Comparison of ENCODE assay signal across 12 cellular contexts in the genomic region with DNA sequence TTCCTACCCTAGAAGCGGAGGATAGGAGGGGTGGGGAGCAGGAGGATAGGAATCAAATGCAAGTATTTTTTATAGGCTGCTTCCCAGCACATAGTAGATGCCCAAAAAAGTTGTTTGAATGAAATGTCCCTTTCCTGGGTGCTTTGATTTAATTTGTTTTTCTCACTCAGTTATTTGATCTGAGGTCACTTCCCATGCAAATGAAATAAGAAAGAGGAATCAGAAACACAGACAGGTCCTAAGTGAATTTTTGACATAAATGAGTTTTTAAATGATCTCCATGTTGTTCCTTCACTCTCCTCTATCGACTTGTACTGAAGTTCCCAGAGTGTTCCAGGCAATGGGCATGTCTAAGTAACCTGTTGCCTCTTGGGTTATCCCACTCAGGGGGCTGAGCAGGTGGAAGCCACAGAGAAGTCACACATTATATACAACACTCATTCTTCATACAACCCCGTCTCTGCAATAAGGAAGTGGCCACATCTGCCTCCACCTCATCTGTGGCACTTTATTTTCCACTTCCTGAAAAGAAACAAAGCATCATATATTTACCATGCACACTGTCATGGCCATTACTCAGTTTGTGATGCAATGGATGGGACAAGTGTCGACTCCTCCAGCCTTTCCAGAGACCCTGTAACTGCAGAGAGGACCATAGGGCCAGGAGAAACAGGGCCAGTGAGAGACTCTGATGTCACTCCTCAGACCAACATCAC.
DNase-seq lines count a peak whose midpoint lies in the region; ATAC-seq, FAIRE-seq and TF ChIP-seq lines count a peak whose summit lies in the region.
"Had no signal": no experiment of that assay in that cellular context is flagged by ENCODE, and none has a peak within 500 bp of the region (broad histone marks: within the 10 kb centered on the region; RNA-seq: fewer than 3 reads in every experiment).

No MANE protein-coding gene starts in this region.

- intact Hi-C loops in kidney (cut with DNase I) (no loop called here), head of caudate nucleus (cut with DNase I) (no loop called here)

- peak; percentile 71 for ATAC-seq in HG03103 (IDR thresholded peaks at IDR 0.05; ENCODE audit: low read depth, unreplicated experiment)

- DNase-seq in DMS153 (lab: John Stamatoyannopoulos, UW) (peak; percentile 82), DMS153 treated with DMSO at 0.1 percent for 48 hours (lab: John Stamatoyannopoulos, UW; ENCODE audit: unreplicated experiment) (no peak), SIG-M5 treated with dmso at 0.1 percent for 504 hours (lab: John Stamatoyannopoulos, UW; ENCODE audit: unreplicated experiment) (peak; percentile 89), osteoblast (ENCODE audit: insufficient read length, low spot score, missing footprints) (peak; percentile 18), SW480 (ENCODE audit: low spot score) (no peak), kidney (no peak), head of caudate nucleus (no peak)
- DNase-seq: activated effector memory CD4-positive, alpha-beta T cell treated with anti-CD3 and anti-CD28 coated beads, Interleukin-2, amount 50 U/mL, for 16 hours; NCI-H446 treated with DMSO at 0.1 percent for 48 hours had no signal

- H3K36me3 ChIP-seq in osteoblast (ENCODE audit: insufficient read depth, low read length) (no peaks in the 10 kb centered on the region), kidney (ENCODE audit: control insufficient read depth in 1 of 2, insufficient read depth in 2 of 2, low read length in 2 of 2) (no peaks in the 10 kb centered on the region)

- no peak for TF ChIP-seq CTCF in osteoblast (IDR thresholded peaks at IDR 0.05; ENCODE audit: extremely low read depth, low read depth, low read length)
- no peak for TF ChIP-seq CTCF in kidney (IDR thresholded peaks at IDR 0.05; ENCODE audit: borderline replicate concordance, extremely low read depth, insufficient read depth)

- H3K4me1 ChIP-seq in osteoblast (ENCODE audit: insufficient read depth, low read length) (no peaks in the 10 kb centered on the region), kidney (ENCODE audit: control insufficient read depth in 1 of 2, insufficient read depth in 1 of 2, low read depth in 1 of 2, low read length in 2 of 2) (peaks cover 0 to 6% of the 10 kb centered on the region in 2 donors)
- H3K4me1 ChIP-seq: parathyroid adenoma had no signal

- H2AFZ ChIP-seq in osteoblast (ENCODE audit: low read length): no peak overlapping the region
- H2AFZ ChIP-seq: parathyroid adenoma had no signal

- no peaks in the 10 kb centered on the region for H4K20me1 ChIP-seq in osteoblast (ENCODE audit: insufficient read depth, low read length)

- H3K4me3 ChIP-seq in osteoblast (ENCODE audit: insufficient read depth, low read length) (no peak overlapping the region), kidney (ENCODE audit: low read length in 2 of 2) (no peak overlapping the region)

- H3K27ac ChIP-seq in osteoblast (ENCODE audit: low read depth, low read length) (no peak overlapping the region), kidney (ENCODE audit: low read depth in 2 of 2, low read length in 2 of 2) (no peak overlapping the region)
- H3K27ac ChIP-seq: 22Rv1, parathyroid adenoma had no signal

- H3K9me3 ChIP-seq in osteoblast (ENCODE audit: low read depth, low read length) (no peaks in the 10 kb centered on the region), kidney (ENCODE audit: control insufficient read depth in 1 of 2, low read length in 2 of 2) (no peaks in the 10 kb centered on the region)

- H3K79me2 ChIP-seq in osteoblast (ENCODE audit: insufficient read depth, low read length): no peaks in the 10 kb centered on the region
- H3K79me2 ChIP-seq: parathyroid adenoma had no signal

- FAIRE-seq in kidney (lab: Jason Lieb, UNC): no peak

- H3K9ac ChIP-seq in kidney (ENCODE audit: low read length in 2 of 2): no peak overlapping the region
- H3K9ac ChIP-seq: parathyroid adenoma had no signal

- H3K27me3 ChIP-seq in osteoblast (ENCODE audit: insufficient read depth, low read length): peaks cover 2% of the 10 kb centered on the region

- H3K4me2 ChIP-seq in osteoblast (ENCODE audit: insufficient read depth, low read length): no peak overlapping the region

Comparison
In these comparisons a context has a peak if more than half of its experiments do, and no peak if none do; other contexts are left out.
1. DNase-seq: peak in DMS153 (single experiment), SIG-M5 treated with dmso at 0.1 percent for 504 hours (single experiment) and osteoblast (single experiment); none in DMS153 treated with DMSO at 0.1 percent for 48 hours (single experiment), SW480 (single experiment), kidney (single experiment) and head of caudate nucleus (0 of 42).